1 cellular context compared by ENCODE assay signal in the genomic region with DNA sequence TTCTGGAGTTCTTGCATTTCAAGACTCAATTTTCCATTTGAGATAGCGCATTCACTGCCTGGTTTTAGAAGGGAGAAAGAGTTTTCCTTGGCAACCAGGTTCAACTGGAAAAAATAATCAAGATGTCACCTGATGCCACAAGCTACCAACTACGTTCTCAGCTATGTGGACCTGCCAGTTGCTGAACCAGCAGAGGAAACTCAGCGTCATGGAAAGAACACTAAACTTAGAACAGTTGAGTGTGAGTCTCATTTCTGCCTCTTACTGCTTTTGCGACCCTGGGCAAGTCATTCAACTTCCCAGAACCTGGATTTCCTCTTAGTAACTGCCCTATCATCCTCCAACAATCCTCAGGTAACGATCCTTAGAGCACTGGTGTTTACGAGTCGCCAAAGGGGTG.
TF ChIP-seq lines count a peak whose summit lies in the region.

No MANE protein-coding gene starts in this region.

TF ChIP-seq in H1, 55 proteins besides CTCF, POLR2A, EP300 and RAD21 (continued from another document):
- TF ChIP-seq ATF2 (IDR thresholded peaks at IDR 0.05; ENCODE audit: low read length), result no peak
- no peak for TF ChIP-seq NRF1 (IDR thresholded peaks at IDR 0.05; ENCODE audit: low read depth, low read length)
- no peak for TF ChIP-seq CBX8 (IDR thresholded peaks at IDR 0.05; ENCODE audit: borderline replicate concordance, low read depth, low read length)
- TF ChIP-seq SP4 (IDR thresholded peaks at IDR 0.05; ENCODE audit: low read length), result no peak
- no peak for TF ChIP-seq POU5F1 (IDR thresholded peaks at IDR 0.05; ENCODE audit: low read depth, low read length)
- no peak for TF ChIP-seq RXRA (IDR thresholded peaks at IDR 0.05; ENCODE audit: insufficient read depth, low read depth, low read length)
- TF ChIP-seq EZH2 (IDR thresholded peaks at IDR 0.05; ENCODE audit: low read depth, low read length, severe bottlenecking), result no peak
- no peak for TF ChIP-seq POLR2AphosphoS5 (IDR thresholded peaks at IDR 0.05; ENCODE audit: low read depth, low read length)
- no peak for TF ChIP-seq ASH2L (IDR thresholded peaks at IDR 0.05; ENCODE audit: low read length)
- no peak for TF ChIP-seq KDM5A (IDR thresholded peaks at IDR 0.05; ENCODE audit: low read length)
- no peak for TF ChIP-seq SAP30 (IDR thresholded peaks at IDR 0.05; ENCODE audit: insufficient read depth, insufficient replicate concordance, low read length)
- TF ChIP-seq CHD7 (IDR thresholded peaks at IDR 0.05; ENCODE audit: insufficient replicate concordance, low read length), result no peak
- TF ChIP-seq TEAD4 (IDR thresholded peaks at IDR 0.05; ENCODE audit: low read depth, low read length), result no peak
- TF ChIP-seq KDM1A (IDR thresholded peaks at IDR 0.05; ENCODE audit: borderline replicate concordance, low read length), result no peak
